ENCODE assay signal across 8 cellular contexts in the genomic region with DNA sequence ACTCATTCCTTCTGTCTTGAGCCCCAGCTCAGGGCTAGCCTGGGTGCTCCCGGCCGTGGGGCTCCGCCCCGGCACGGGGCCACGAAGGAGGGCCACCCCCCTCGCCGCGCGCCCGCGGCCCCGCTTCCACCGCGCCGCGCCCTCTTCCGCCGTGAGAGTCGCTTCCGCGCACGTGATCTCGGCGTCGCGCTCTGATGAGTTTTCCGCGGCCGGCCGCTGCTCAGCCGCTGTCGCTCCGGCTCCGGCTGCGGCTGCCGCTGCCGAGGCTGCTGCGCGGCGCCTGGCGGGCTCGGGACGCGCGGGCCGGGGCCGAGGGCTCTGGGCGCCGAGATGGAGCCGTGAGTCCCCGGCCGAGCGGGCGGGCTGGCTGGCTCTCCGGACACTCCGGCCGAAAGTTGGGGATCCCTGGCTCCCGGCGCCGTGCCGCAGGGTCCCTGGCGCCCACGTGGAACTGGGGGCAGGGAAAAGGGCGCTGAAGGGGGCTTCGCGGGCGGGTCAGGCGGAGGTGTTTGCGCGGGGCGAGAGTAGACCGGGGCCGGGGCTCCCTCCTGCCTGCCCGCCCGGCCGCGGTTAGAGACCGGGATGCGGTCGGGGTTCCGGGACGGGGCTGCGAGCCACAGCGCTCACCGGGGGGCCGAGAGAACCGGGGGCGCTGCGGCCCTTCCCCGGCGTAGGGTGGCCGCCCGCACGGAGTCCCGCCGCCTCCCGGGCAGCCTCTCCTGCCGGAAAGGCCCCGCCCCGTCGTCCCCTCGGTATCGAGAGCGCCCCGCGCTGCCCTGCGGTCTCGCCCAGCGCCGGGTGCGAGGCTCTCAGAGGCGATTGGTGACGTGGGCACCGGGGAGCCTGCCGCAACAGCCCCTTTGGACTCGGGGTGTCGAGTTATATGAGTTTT. TPM values are rescaled to one million over a fixed set of nuclear protein-coding genes. Genes with fewer than 3 reads are reported as not detected.
DNase-seq lines count a peak whose midpoint lies in the region; ATAC-seq and TF ChIP-seq lines count a peak whose summit lies in the region.

TMEM181 (plus strand) TSS at position 197 of the 892 bp plus-strand sequence; CDS start at position 331, 134 bp downstream.

- no peak for TF ChIP-seq CTCF in fibroblast of mammary gland (conservative IDR thresholded peaks at IDR 0.05; ENCODE audit: control insufficient read depth, insufficient read depth, low read depth, low read length)

- peak within 1 kb of the TSS; percentile 96 for H3K27ac Mint-ChIP-seq in activated T-helper 17 cell treated with anti-CD3 and anti-CD28 coated beads, Interleukin-2, amount 50 U/mL, for 72 hours
- peak within 1 kb of the TSS; percentile 96 to 97 for H3K27ac Mint-ChIP-seq in natural killer cell treated with Interleukin-12 subunit alpha and Interleukin-12 subunit beta and Interleukin-15 and Interleukin-18, amount 100 ng/mL, for 72 hours

- H3K27me3 Mint-ChIP-seq in activated T-helper 17 cell treated with anti-CD3 and anti-CD28 coated beads, Interleukin-2, amount 50 U/mL, for 72 hours = no peaks in the 10 kb centered on the region
- peaks cover 0 to 2% of the 10 kb centered on the region in 2 donors for H3K27me3 Mint-ChIP-seq in natural killer cell treated with Interleukin-12 subunit alpha and Interleukin-12 subunit beta and Interleukin-15 and Interleukin-18, amount 100 ng/mL, for 72 hours

- no peaks in the 10 kb centered on the region for H3K9me3 Mint-ChIP-seq in activated T-helper 17 cell treated with anti-CD3 and anti-CD28 coated beads, Interleukin-2, amount 50 U/mL, for 72 hours
- H3K9me3 Mint-ChIP-seq in natural killer cell treated with Interleukin-12 subunit alpha and Interleukin-12 subunit beta and Interleukin-15 and Interleukin-18, amount 100 ng/mL, for 72 hours = no peaks in the 10 kb centered on the region

- H3K4me1 Mint-ChIP-seq in activated T-helper 17 cell treated with anti-CD3 and anti-CD28 coated beads, Interleukin-2, amount 50 U/mL, for 72 hours = peaks cover 23% of the 10 kb centered on the region
- peaks cover 41 to 43% of the 10 kb centered on the region in 2 donors for H3K4me1 Mint-ChIP-seq in natural killer cell treated with Interleukin-12 subunit alpha and Interleukin-12 subunit beta and Interleukin-15 and Interleukin-18, amount 100 ng/mL, for 72 hours (ENCODE audit: low read depth in 2 of 2)

- H3K4me3 Mint-ChIP-seq in activated T-helper 17 cell treated with anti-CD3 and anti-CD28 coated beads, Interleukin-2, amount 50 U/mL, for 72 hours = peak within 1 kb of the TSS; percentile 95
- H3K4me3 Mint-ChIP-seq in natural killer cell treated with Interleukin-12 subunit alpha and Interleukin-12 subunit beta and Interleukin-15 and Interleukin-18, amount 100 ng/mL, for 72 hours = peak within 1 kb of the TSS; percentile 99

- ATAC-seq in GM21515 (IDR thresholded peaks at IDR 0.05; ENCODE audit: unreplicated experiment) = peak; percentile 91
- ATAC-seq in activated T-helper 17 cell treated with anti-CD3 and anti-CD28 coated beads, Interleukin-2, amount 50 U/mL, for 72 hours (replicated peaks) = peak; percentile 94
- ATAC-seq in natural killer cell treated with Interleukin-12 subunit alpha and Interleukin-12 subunit beta and Interleukin-15 and Interleukin-18, amount 100 ng/mL, for 72 hours = peak; percentile 88 to 92
- ATAC-seq in stimulated activated naive CD8-positive, alpha-beta T cell treated with anti-CD3 and anti-CD28 coated beads, Interleukin-15, Interleukin-2, amounts not matched to agents 100 U/mL and 50 U/mL, for 24 hours = peak; percentile 89

- peaks cover 11% of the 10 kb centered on the region for H3K36me3 Mint-ChIP-seq in activated T-helper 17 cell treated with anti-CD3 and anti-CD28 coated beads, Interleukin-2, amount 50 U/mL, for 72 hours (ENCODE audit: low read depth)
- peaks cover 8% of the 10 kb centered on the region for H3K36me3 Mint-ChIP-seq in natural killer cell treated with Interleukin-12 subunit alpha and Interleukin-12 subunit beta and Interleukin-15 and Interleukin-18, amount 100 ng/mL, for 72 hours

- peak; percentile 70 for DNase-seq in DMS153 (lab: John Stamatoyannopoulos, UW)
- DNase-seq in HuH-7.5 (ENCODE audit: low spot score) = peak; percentile 67
- DNase-seq in RPMI7951 (ENCODE audit: low read depth) = peak; percentile 83
- DNase-seq in fibroblast of mammary gland (ENCODE audit: low read depth) = peak; percentile 75
- peak; percentile 90 for DNase-seq in natural killer cell treated with Interleukin-12 subunit alpha and Interleukin-12 subunit beta and Interleukin-15 and Interleukin-18, amount 100 ng/mL, for 72 hours (ENCODE audit: low spot score)
- DNase-seq in stimulated activated naive CD8-positive, alpha-beta T cell treated with anti-CD3 and anti-CD28 coated beads, Interleukin-15, Interleukin-2, amounts not matched to agents 100 U/mL and 50 U/mL, for 24 hours = peak; percentile 91

- H3K4me3 ChIP-seq in fibroblast of mammary gland (ENCODE audit: control insufficient read depth, low read depth, low read length) = peak within 1 kb of the TSS; percentile 71

RNA-seq across cellular contexts. Expression of gene TMEM181, which starts in this region (rescaled TPM):
- 32.6 and 37.6 TPM in 2 replicates for total RNA-seq in RPMI7951 (2014; rRNA removed; shearing (Covaris generic))
- 10 to 100 TPM; 11.8 to 16.4 TPM for total RNA-seq in activated T-helper 17 cell treated with anti-CD3 and anti-CD28 coated beads, Interleukin-2, amount 50 U/mL, for 72 hours
- 10 to 100 TPM; 19.6 to 30.9 TPM for total RNA-seq in natural killer cell treated with Interleukin-12 subunit alpha and Interleukin-12 subunit beta and Interleukin-15 and Interleukin-18, amount 100 ng/mL, for 72 hours

Comparison
In these comparisons a context has a peak if more than half of its experiments do, and no peak if none do; other contexts are left out.
1. Peak in every context shown above with its lines: DNase-seq, ATAC-seq and H3K4me3 ChIP-seq.